In the genomic region with DNA sequence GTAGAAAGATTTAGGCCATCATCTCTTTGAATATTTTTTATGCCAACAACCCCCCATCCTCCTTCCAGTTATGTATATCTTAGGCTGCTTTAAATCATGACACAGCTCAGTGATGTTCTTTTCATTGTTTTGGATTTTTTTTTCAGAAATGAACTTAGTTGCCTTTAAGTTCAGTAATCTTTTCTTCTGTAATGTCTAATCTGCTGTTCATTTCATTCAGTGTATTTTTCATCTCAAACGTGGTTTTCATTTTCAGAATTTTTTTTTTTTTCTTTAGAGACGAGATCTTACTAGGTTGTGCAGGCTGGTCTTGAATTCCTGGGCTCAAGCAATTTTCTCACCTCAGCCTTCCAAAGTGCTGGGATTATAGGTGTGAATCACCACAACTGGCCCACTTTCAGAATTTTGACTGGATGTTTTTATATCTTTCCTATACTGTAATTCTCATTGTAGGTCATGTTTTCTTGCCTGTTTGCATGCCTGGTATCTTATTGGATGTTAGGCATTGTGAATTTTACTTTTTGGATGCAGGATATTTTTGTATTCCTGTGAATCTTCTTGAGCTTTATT, we compare ENCODE assay signal across 1 cellular context.
TF ChIP-seq lines count a peak whose summit lies in the region.

No MANE protein-coding gene starts in this region.

TF ChIP-seq in K562, 482 proteins besides CTCF, POLR2A, EP300 and RAD21:
- peak; percentile 52; the same call in 1 of the 2 replicates for TF ChIP-seq ZNF384 (IDR thresholded peaks at IDR 0.05; ENCODE audit: low read depth, low read length)
- peak in 1 of 2 experiments; percentile 12; a peak in 1 of 4 replicates for TF ChIP-seq TRIM24 (IDR thresholded peaks at IDR 0.05)
- TF ChIP-seq, protein P1, sequence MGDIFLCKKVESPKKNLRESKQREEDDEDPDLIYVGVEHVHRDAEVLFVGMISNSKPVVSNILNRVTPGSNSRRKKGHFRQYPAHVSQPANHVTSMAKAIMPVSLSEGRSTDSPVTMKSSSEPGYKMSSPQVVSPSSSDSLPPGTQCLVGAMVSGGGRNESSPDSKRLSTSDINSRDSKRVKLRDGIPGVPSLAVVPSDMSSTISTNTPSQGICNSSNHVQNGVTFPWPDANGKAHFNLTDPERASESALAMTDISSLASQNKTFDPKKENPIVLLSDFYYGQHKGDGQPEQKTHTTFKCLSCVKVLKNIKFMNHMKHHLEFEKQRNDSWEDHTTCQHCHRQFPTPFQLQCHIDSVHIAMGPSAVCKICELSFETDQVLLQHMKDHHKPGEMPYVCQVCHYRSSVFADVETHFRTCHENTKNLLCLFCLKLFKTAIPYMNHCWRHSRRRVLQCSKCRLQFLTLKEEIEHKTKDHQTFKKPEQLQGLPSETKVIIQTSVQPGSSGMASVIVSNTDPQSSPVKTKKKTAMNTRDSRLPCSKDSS (IDR thresholded peaks at IDR 0.05; ENCODE audit: low read depth, partially characterized antibody), result peak; percentile 28
- TF ChIP-seq, protein P2, sequence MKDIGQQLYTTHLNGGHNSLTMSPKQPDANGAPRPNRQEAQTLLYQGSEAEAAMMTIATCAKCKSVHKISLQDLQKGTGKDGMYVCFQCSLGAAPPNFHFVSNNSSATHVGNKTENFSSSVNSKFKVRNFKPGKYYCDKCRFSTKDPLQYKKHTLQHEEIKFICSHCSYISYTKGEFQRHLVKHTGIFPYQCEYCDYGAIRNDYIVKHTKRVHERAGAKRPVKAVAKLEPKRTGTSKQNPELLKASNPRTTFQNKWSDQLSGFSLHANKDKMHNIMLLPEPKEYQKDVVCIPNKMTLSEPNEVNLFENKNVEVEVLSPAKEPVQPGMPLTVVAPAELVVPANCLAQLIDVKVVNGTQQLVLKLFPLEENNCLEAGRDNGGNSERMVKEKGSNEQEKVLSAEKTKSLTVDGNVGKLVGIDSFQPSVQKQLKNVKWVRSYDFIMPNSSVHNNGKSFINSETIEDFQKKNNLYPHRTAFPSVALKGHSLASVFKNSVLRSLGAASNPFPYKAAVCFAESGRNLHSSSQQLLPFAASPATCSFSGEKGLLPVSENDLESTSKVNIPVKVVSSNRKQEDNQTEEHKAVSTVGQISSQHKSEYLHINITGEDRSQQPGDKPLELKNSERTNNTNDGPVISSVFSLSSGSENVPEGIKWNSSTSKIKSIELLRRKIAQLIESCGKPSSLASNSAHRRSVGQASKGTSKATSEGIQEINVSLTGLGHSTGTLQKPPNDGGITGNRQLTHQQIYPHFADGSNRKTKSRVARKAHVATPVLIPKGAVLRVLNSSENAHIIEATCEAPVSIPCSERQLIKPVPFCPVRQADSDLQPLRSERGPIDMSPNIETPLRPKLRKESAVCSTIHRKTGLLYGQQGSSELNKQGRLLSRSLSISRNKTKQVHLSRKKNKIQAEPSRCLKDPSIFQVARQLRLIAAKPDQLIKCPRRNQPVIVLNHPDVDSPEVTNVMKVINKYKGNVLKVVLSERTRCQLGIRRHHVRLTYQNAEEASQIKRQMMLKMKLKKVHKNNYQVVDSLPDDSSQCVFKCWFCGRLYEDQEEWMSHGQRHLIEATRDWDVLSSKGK (CRISPR knock-in tag; IDR thresholded peaks at IDR 0.05), result no peak
